38 cellular contexts compared by ENCODE assay signal in the genomic region with DNA sequence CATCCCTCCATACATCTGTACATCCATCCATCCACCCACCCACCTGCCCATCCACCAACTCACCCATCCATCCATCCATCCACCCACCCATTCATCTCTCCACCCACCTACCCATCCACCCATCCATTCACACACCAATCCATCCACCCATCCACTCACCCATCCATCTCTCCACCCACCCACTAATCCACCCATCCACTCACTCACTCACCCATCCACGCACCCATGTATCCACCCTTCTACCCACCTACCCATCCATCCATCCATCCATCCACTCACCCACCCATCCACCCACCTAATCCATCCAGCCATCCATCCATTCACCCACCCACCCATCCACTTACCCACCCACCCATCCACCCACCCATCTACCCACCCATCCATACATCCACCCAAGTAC. TPM values are rescaled to one million over a fixed set of nuclear protein-coding genes. Genes with fewer than 3 reads are reported as not detected.
"Had no signal": no experiment of that assay in that cellular context is flagged by ENCODE, and none has a peak within 500 bp of the region (broad histone marks: within the 10 kb centered on the region; RNA-seq: fewer than 3 reads in every experiment).

No MANE protein-coding gene starts in this region.

- DNase-seq: activated B cell treated with CpG ODN at 0.5 μM for 24 hours; activated CD4-positive, alpha-beta memory T cell treated with anti-CD3 and anti-CD28 coated beads for 36 hours; activated CD4-positive, alpha-beta T cell treated with anti-CD3 and anti-CD28 coated beads for 4 hours; activated CD4-positive, alpha-beta T cell treated with anti-CD3 and anti-CD28 coated beads, Interleukin-2, amount 10 ng/mL, durations not matched to agents 24 days and 14 days; activated CD4-positive, alpha-beta T cell treated with anti-CD3 and anti-CD28 coated beads, Interleukin-2, amount 50 U/mL, for 1 hour; activated CD4-positive, alpha-beta T cell treated with anti-CD3 and anti-CD28 coated beads, Interleukin-2, amount 50 U/mL, for 4 hours; activated CD4-positive, CD25-positive, alpha-beta regulatory T cell treated with anti-CD3 and anti-CD28 coated beads, Interleukin-2, amount 50 U/mL, for 72 hours; activated CD8-positive, alpha-beta memory T cell treated with anti-CD3 and anti-CD28 coated beads, Interleukin-2, amount 50 U/mL, for 4 hours; activated CD8-positive, alpha-beta T cell treated with anti-CD3 and anti-CD28 coated beads for 36 hours; activated effector memory CD4-positive, alpha-beta T cell treated with anti-CD3 and anti-CD28 coated beads, Interleukin-2, amount 50 U/mL, for 16 hours; activated gamma-delta T cell treated with Interleukin-2 at 50 U/mL for 16 hours; activated naive CD4-positive, alpha-beta T cell; activated naive CD4-positive, alpha-beta T cell treated with anti-CD3 and anti-CD28 coated beads for 36 hours; activated naive CD4-positive, alpha-beta T cell treated with anti-CD3 and anti-CD28 coated beads, Interleukin-2, amount 50 U/mL, for 16 hours; activated naive CD8-positive, alpha-beta T cell treated with anti-CD3 and anti-CD28 coated beads for 36 hours; activated T-cell treated with anti-CD3 and anti-CD28 coated beads for 4 hours; activated T-cell treated with anti-CD3 and anti-CD28 coated beads, Interleukin-2, amount 50 U/mL, for 1 hour; activated T-cell treated with anti-CD3 and anti-CD28 coated beads, Interleukin-2, amount 50 U/mL, for 4 hours; activated T-cell treated with anti-CD3 and anti-CD28 coated beads, Interleukin-2, amount 50 U/mL, for 72 hours; amygdala; anterior cingulate cortex; caudate nucleus; SW 1271; T-helper 1 cell; T-helper 2 cell; T-helper 9 cell had no signal

- H3K27ac Mint-ChIP-seq: activated B cell treated with CpG ODN at 0.5 μM for 24 hours; activated CD4-positive, alpha-beta memory T cell treated with anti-CD3 and anti-CD28 coated beads for 36 hours; activated CD4-positive, alpha-beta T cell treated with anti-CD3 and anti-CD28 coated beads, Interleukin-2, amount 10 ng/mL, durations not matched to agents 24 days and 14 days; activated CD8-positive, alpha-beta T cell treated with anti-CD3 and anti-CD28 coated beads for 36 hours; activated naive CD4-positive, alpha-beta T cell treated with anti-CD3 and anti-CD28 coated beads for 36 hours; activated naive CD4-positive, alpha-beta T cell treated with anti-CD3 and anti-CD28 coated beads, Interleukin-2, amount 50 U/mL, for 72 hours; activated naive CD8-positive, alpha-beta T cell treated with anti-CD3 and anti-CD28 coated beads for 36 hours; activated T-cell treated with anti-CD3 and anti-CD28 coated beads, Interleukin-2, amount 50 U/mL, for 72 hours; activated T-helper 1 cell treated with anti-CD3 and anti-CD28 coated beads, Interleukin-12 subunit alpha, Interleukin-12 subunit beta, Interleukin-2, Interleukin-4 antibody, amounts not matched to agents 30 ng/mL and 10 ng/mL and 1 ng/mL, durations not matched to agents 14 hours and 24 hours and 36 hours; activated T-helper 17 cell treated with anti-CD3 and anti-CD28 coated beads, Interleukin-2, amount 50 U/mL, for 72 hours; brain; T-helper 1 cell treated with Interleukin-12 subunit alpha and Interleukin-12 subunit beta and Interleukin-4 antibody, amounts not matched to agents 30 μg/mL and 1 μg/mL, for 36 hours; T-helper 2 cell treated with Interferon-gamma antibody and Interleukin-4, amounts not matched to agents 5 μg/mL and 100 μg/mL, for 36 hours had no signal

- H3K27me3 Mint-ChIP-seq: activated CD4-positive, alpha-beta memory T cell treated with anti-CD3 and anti-CD28 coated beads for 36 hours; activated CD4-positive, alpha-beta T cell treated with anti-CD3 and anti-CD28 coated beads, Interleukin-2, amount 10 ng/mL, durations not matched to agents 24 days and 14 days had no signal

- H3K4me3 Mint-ChIP-seq: activated B cell treated with CpG ODN at 0.5 μM for 24 hours; activated CD4-positive, alpha-beta memory T cell treated with anti-CD3 and anti-CD28 coated beads for 36 hours; activated CD4-positive, alpha-beta T cell treated with anti-CD3 and anti-CD28 coated beads, Interleukin-2, amount 10 ng/mL, durations not matched to agents 24 days and 14 days; activated CD8-positive, alpha-beta T cell treated with anti-CD3 and anti-CD28 coated beads for 36 hours; activated naive CD4-positive, alpha-beta T cell treated with anti-CD3 and anti-CD28 coated beads for 36 hours; activated naive CD8-positive, alpha-beta T cell treated with anti-CD3 and anti-CD28 coated beads for 36 hours; activated T-cell treated with anti-CD3 and anti-CD28 coated beads, Interleukin-2, amount 50 U/mL, for 4 hours; activated T-cell treated with anti-CD3 and anti-CD28 coated beads, Interleukin-2, amount 50 U/mL, for 72 hours; activated T-helper 1 cell treated with anti-CD3 and anti-CD28 coated beads, Interleukin-12 subunit alpha, Interleukin-12 subunit beta, Interleukin-2, Interleukin-4 antibody, amounts not matched to agents 30 ng/mL and 10 ng/mL and 1 ng/mL, durations not matched to agents 14 hours and 24 hours and 36 hours; activated T-helper 17 cell treated with anti-CD3 and anti-CD28 coated beads, Interleukin-2, amount 50 U/mL, for 72 hours; brain; central memory CD8-positive, alpha-beta T cell; T-helper 1 cell treated with Interleukin-12 subunit alpha and Interleukin-12 subunit beta and Interleukin-4 antibody, amounts not matched to agents 30 μg/mL and 1 μg/mL, for 36 hours; T-helper 2 cell treated with Interferon-gamma antibody and Interleukin-4, amounts not matched to agents 5 μg/mL and 100 μg/mL, for 36 hours had no signal

- ATAC-seq: activated CD8-positive, alpha-beta T cell treated with anti-CD3 and anti-CD28 coated beads for 36 hours; activated naive CD4-positive, alpha-beta T cell treated with anti-CD3 and anti-CD28 coated beads, Interleukin-2, amount 50 U/mL, for 72 hours; activated T-cell treated with anti-CD3 and anti-CD28 coated beads, Interleukin-2, amount 50 U/mL, for 4 hours; activated T-cell treated with anti-CD3 and anti-CD28 coated beads, Interleukin-2, amount 50 U/mL, for 72 hours; activated T-helper 17 cell treated with anti-CD3 and anti-CD28 coated beads, Interleukin-2, amount 50 U/mL, for 72 hours had no signal

- H3K4me1 ChIP-seq: ascending aorta had no signal

- H3K4me1 Mint-ChIP-seq: activated B cell treated with CpG ODN at 0.5 μM for 24 hours; activated CD4-positive, alpha-beta T cell treated with anti-CD3 and anti-CD28 coated beads, Interleukin-2, amount 10 ng/mL, durations not matched to agents 24 days and 14 days; activated naive CD8-positive, alpha-beta T cell treated with anti-CD3 and anti-CD28 coated beads for 36 hours; activated T-helper 17 cell treated with anti-CD3 and anti-CD28 coated beads, Interleukin-2, amount 50 U/mL, for 72 hours; central memory CD8-positive, alpha-beta T cell had no signal

- H3K27ac ChIP-seq: ascending aorta, cardiac muscle cell, VCaP had no signal

- H3K4me3 ChIP-seq: ascending aorta, cardiac muscle cell had no signal

- H3K36me3 ChIP-seq: ascending aorta, cardiac muscle cell had no signal

- H3K27me3 ChIP-seq: ascending aorta, cardiac muscle cell had no signal

- H3K36me3 Mint-ChIP-seq: activated naive CD8-positive, alpha-beta T cell treated with anti-CD3 and anti-CD28 coated beads for 36 hours had no signal

RNA-seq across cellular contexts. Expression of a gene that starts 16.2 kb away (rescaled TPM):
- total RNA-seq: activated B cell treated with CpG ODN at 0.5 μM for 24 hours; activated CD4-positive, alpha-beta T cell treated with anti-CD3 and anti-CD28 coated beads, Interleukin-2, amount 10 ng/mL, durations not matched to agents 24 days and 14 days; activated CD8-positive, alpha-beta memory T cell treated with anti-CD3 and anti-CD28 coated beads for 36 hours; activated CD8-positive, alpha-beta T cell treated with anti-CD3 and anti-CD28 coated beads for 36 hours; activated naive CD8-positive, alpha-beta T cell treated with anti-CD3 and anti-CD28 coated beads for 36 hours; activated T-helper 1 cell treated with anti-CD3 and anti-CD28 coated beads, Interleukin-12 subunit alpha, Interleukin-12 subunit beta, Interleukin-2, Interleukin-4 antibody, amounts not matched to agents 30 ng/mL and 10 ng/mL and 1 ng/mL, durations not matched to agents 14 hours and 24 hours and 36 hours; ascending aorta; bronchial epithelial cell had no signal
